9 cellular contexts compared by ENCODE assay signal in the genomic region with DNA sequence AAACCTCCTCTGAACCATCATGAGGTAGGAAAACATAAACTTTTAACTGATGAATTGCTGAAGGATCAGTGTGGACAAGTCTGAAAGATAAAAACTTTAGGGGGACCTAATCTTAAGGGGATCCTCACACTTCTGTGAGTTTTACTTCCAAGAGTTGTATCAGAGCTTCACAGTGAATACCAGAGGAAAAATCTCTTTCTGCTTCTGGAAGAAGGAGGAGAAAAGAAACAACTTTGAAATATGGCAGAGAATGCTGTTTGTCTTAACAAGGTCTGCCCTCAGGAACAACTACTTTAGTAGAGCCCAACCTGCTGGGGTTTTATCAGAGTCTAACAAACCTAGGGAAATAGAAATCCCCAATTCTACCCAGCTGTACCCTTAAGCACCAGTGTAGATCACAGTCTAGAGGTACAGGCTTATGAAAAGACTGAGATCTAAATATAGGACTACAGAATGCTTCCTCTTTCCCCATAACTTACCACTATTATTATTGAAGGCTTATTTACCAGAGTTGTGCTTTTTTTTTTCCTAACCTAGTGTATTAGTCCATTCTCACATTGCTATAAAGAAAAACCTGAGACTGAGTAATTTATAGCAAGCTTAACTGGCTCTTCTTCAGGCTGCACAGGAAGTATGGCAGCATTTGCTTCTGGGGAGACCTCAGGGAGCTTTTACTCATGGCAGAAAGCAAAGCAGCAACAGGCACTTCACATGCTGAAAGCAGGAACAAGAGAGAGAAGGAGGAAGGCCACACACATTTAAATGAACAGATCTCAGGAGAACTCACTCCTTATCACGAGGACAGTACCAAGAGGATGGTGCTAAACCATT.
DNase-seq lines count a peak whose midpoint lies in the region; ATAC-seq and TF ChIP-seq lines count a peak whose summit lies in the region.
"Had no signal": no experiment of that assay in that cellular context is flagged by ENCODE, and none has a peak within 500 bp of the region (broad histone marks: within the 10 kb centered on the region; RNA-seq: fewer than 3 reads in every experiment).

No MANE protein-coding gene starts in this region.

- ATAC-seq in activated T-cell treated with anti-CD3 and anti-CD28 coated beads, Interleukin-2, amount 50 U/mL, for 72 hours (replicated peaks in 1 of 2): no peak
- peak; percentile 49 for ATAC-seq in HG03571 (IDR thresholded peaks at IDR 0.05; ENCODE audit: unreplicated experiment)
- ATAC-seq in naive B cell (ENCODE audit: low read depth in 2 of 2): peak; percentile 89 to 94
- ATAC-seq in naive thymus-derived CD8-positive, alpha-beta T cell: no peak

- peak overlapping the region; percentile 90 for H3K27ac Mint-ChIP-seq in activated T-cell treated with anti-CD3 and anti-CD28 coated beads, Interleukin-2, amount 50 U/mL, for 72 hours
- H3K27ac Mint-ChIP-seq in HFFc6: peak overlapping the region; percentile 34
- H3K27ac Mint-ChIP-seq in naive B cell: peak overlapping the region; percentile 83 to 99 (median 96)
- H3K27ac Mint-ChIP-seq in naive thymus-derived CD8-positive, alpha-beta T cell: peak overlapping the region in 3 of 10 donors; percentile 52 to 76 (median 54)

- no peak overlapping the region for H3K4me3 ChIP-seq in lower leg skin (ENCODE audit: low read depth, poor library complexity, severe bottlenecking)

- H3K36me3 Mint-ChIP-seq in activated T-cell treated with anti-CD3 and anti-CD28 coated beads, Interleukin-2, amount 50 U/mL, for 72 hours (ENCODE audit: insufficient read depth in 2 of 2): peaks cover 21 to 36% of the 10 kb centered on the region in 2 donors
- H3K36me3 Mint-ChIP-seq in HFFc6 (ENCODE audit: low read depth): peaks cover 73% of the 10 kb centered on the region
- H3K36me3 Mint-ChIP-seq in naive B cell: peaks cover 34 to 50% of the 10 kb centered on the region in 2 donors
- H3K36me3 Mint-ChIP-seq in naive thymus-derived CD8-positive, alpha-beta T cell: peaks cover 9 to 57% (median 44%) of the 10 kb centered on the region in 3 donors

- no peaks in the 10 kb centered on the region for H3K27me3 Mint-ChIP-seq in activated T-cell treated with anti-CD3 and anti-CD28 coated beads, Interleukin-2, amount 50 U/mL, for 72 hours (ENCODE audit: low read depth)
- H3K27me3 Mint-ChIP-seq in HFFc6 (ENCODE audit: insufficient read depth): peaks cover 4% of the 10 kb centered on the region; the same call in 1 of the 2 replicates
- no peaks in the 10 kb centered on the region for H3K27me3 Mint-ChIP-seq in naive B cell
- H3K27me3 Mint-ChIP-seq in naive thymus-derived CD8-positive, alpha-beta T cell: no peaks in the 10 kb centered on the region

- DNase-seq in activated T-cell treated with anti-CD3 and anti-CD28 coated beads, Interleukin-2, amount 50 U/mL, for 72 hours: no peak
- DNase-seq in activated T-cell treated with anti-CD3 and anti-CD28 coated beads, Interleukin-2, amount 50 U/mL, for 48 hours: no peak
- DNase-seq in HFFc6 (no peak), naive B cell (peak; percentile 37), lower leg skin (ENCODE audit: low spot score in 2 of 2) (no peak), NCI-H524 treated with DMSO at 0.1 percent for 48 hours (lab: John Stamatoyannopoulos, UW) (no peak)
- DNase-seq in naive thymus-derived CD8-positive, alpha-beta T cell: no peak
- DNase-seq: NCI-H774 had no signal

- 92 to 100% methylated on average over 1 of the region's 1 CpG for WGBS in lower leg skin, 2 donors

- POLR2A ChIA-PET in naive thymus-derived CD8-positive, alpha-beta T cell (lab: Charles Lee): no interaction called here

- peaks cover 2 to 3% of the 10 kb centered on the region in 2 donors for H3K9me3 Mint-ChIP-seq in activated T-cell treated with anti-CD3 and anti-CD28 coated beads, Interleukin-2, amount 50 U/mL, for 72 hours
- H3K9me3 Mint-ChIP-seq in HFFc6: no peaks in the 10 kb centered on the region
- H3K9me3 Mint-ChIP-seq in naive B cell: peaks cover 0 to 4% (median 3%) of the 10 kb centered on the region in 7 donors
- H3K9me3 Mint-ChIP-seq in naive thymus-derived CD8-positive, alpha-beta T cell: peaks cover 0 to 5% (median 0%) of the 10 kb centered on the region in 9 donors

- H3K4me3 Mint-ChIP-seq in activated T-cell treated with anti-CD3 and anti-CD28 coated beads, Interleukin-2, amount 50 U/mL, for 72 hours: peak overlapping the region in 1 of 2 donors; percentile 58
- H3K4me3 Mint-ChIP-seq in HFFc6 (no peak overlapping the region), naive B cell (peak overlapping the region; percentile 40 to 89 (median 79))
- H3K4me3 Mint-ChIP-seq in naive thymus-derived CD8-positive, alpha-beta T cell: peak overlapping the region in 1 of 10 donors; percentile 0

- no peak for TF ChIP-seq POLR2A in lower leg skin (IDR thresholded peaks at IDR 0.05)

- TF ChIP-seq CTCF in HFFc6 (IDR thresholded peaks at IDR 0.05): no peak
- no peak for TF ChIP-seq CTCF in lower leg skin (IDR thresholded peaks at IDR 0.05)

- intact Hi-C loops in lower leg skin (cut with DNase I; ENCODE audit: low total_unique reads): no loop called here

- H3K4me1 Mint-ChIP-seq in activated T-cell treated with anti-CD3 and anti-CD28 coated beads, Interleukin-2, amount 50 U/mL, for 72 hours (ENCODE audit: low read depth): peaks cover 75% of the 10 kb centered on the region
- peaks cover 55% of the 10 kb centered on the region for H3K4me1 Mint-ChIP-seq in HFFc6 (ENCODE audit: low read depth)
- H3K4me1 Mint-ChIP-seq in naive B cell: peaks cover 68 to 89% (median 76%) of the 10 kb centered on the region in 3 donors
- H3K4me1 Mint-ChIP-seq in naive thymus-derived CD8-positive, alpha-beta T cell: peaks cover 26 to 76% (median 58%) of the 10 kb centered on the region in 4 donors

Comparison
In these comparisons a context has a peak if more than half of its experiments do, and no peak if none do; other contexts are left out.
1. ATAC-seq: peak in HG03571 (single experiment) and naive B cell (2 of 2); none in activated T-cell treated with anti-CD3 and anti-CD28 coated beads, Interleukin-2, amount 50 U/mL, for 72 hours (0 of 2) and naive thymus-derived CD8-positive, alpha-beta T cell (0 of 2).